ENCODE assay signal across 1 cellular context in the genomic region with DNA sequence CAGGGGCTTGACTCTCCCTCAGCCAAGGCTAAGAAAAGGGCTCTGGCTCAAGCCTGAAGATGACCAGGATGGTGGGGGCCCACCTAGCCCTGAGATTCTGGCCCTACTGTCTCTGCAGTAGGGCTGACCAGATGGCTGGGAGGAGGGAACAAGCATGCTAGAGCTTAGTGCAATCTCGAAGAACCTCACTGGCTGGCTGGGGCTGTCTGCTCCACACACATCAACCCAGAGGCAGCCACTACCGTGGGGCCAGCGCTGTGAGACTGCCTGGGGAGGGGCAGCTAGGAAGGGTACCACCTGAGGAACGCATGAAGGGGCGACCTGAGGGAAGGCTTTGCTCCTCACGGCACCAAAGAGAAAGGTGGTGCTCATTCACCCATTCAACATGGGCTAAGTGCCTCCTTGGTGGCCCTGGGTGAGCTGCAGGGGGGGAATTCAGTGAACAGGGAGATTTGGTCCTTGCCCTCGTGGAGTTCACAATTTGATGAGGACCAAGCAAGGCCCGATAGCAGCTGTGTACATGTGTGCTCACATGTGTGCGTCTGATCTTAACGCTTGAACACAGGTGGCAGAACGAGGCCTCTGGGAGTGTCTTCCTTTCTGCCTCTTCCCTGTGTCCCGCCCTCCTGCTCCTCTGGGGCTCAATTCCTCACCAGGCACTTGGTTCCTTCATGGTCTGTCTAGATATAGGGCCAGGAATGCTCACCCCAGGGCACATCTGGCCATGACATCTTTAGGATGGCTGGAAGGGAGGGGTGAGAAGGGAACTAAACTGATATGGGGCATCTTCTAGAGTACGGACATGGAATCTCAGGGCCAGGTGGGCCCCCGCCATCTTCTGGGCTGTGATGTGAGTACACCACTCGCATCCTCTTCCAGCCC.
TF ChIP-seq lines count a peak whose summit lies in the region.

No MANE protein-coding gene starts in this region.

TF ChIP-seq in SK-N-SH, 30 proteins besides CTCF, POLR2A, EP300 and RAD21 (continued from another document):
- TF ChIP-seq, protein P1, sequence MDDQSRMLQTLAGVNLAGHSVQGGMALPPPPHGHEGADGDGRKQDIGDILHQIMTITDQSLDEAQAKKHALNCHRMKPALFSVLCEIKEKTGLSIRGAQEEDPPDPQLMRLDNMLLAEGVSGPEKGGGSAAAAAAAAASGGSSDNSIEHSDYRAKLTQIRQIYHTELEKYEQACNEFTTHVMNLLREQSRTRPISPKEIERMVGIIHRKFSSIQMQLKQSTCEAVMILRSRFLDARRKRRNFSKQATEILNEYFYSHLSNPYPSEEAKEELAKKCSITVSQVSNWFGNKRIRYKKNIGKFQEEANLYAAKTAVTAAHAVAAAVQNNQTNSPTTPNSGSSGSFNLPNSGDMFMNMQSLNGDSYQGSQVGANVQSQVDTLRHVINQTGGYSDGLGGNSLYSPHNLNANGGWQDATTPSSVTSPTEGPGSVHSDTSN (IDR thresholded peaks at IDR 0.05) = no peak
- no peak for TF ChIP-seq CHD2 (IDR thresholded peaks at IDR 0.05; ENCODE audit: low read length, partially characterized antibody)
